2 cellular contexts compared by ENCODE assay signal in the genomic region with DNA sequence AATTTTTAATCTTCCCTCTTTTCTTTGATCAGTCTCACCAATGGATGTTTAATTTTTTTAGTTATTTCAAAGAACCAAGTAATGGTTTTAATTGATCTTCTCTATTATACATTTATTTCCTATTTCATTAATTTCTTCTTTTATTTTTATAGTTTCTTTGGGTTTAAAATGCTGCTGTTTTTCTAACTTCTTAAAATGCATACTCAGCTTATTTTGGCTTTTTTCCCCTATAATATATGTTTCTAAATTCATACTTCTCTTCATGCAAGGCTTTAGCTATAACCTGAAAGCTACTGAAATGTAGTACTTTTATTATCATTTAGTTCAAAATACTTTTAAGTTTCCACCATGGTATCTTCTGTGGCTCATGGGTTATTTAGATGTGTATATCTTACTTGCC.
A peak's percentile ranks its signal among the peaks of the same experiment; 100 is the strongest.
TF ChIP-seq lines count a peak whose summit lies in the region.

No MANE protein-coding gene starts in this region.

TF ChIP-seq in A549, 52 proteins besides CTCF, POLR2A, EP300 and RAD21 (continued from another document):
- TF ChIP-seq CBX2 (IDR thresholded peaks at IDR 0.05; ENCODE audit: borderline replicate concordance, low read depth), result no peak

TF ChIP-seq in IMR-90, 13 proteins besides CTCF, POLR2A, EP300 and RAD21:
- TF ChIP-seq, protein P1, sequence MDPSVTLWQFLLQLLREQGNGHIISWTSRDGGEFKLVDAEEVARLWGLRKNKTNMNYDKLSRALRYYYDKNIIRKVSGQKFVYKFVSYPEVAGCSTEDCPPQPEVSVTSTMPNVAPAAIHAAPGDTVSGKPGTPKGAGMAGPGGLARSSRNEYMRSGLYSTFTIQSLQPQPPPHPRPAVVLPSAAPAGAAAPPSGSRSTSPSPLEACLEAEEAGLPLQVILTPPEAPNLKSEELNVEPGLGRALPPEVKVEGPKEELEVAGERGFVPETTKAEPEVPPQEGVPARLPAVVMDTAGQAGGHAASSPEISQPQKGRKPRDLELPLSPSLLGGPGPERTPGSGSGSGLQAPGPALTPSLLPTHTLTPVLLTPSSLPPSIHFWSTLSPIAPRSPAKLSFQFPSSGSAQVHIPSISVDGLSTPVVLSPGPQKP (IDR thresholded peaks at IDR 0.05; ENCODE audit: borderline replicate concordance, low read depth, low read length), result no peak
- TF ChIP-seq SMC3 (IDR thresholded peaks at IDR 0.05; ENCODE audit: low read depth, low read length) (no peak), MAFK (IDR thresholded peaks at IDR 0.05; ENCODE audit: low read depth, low read length) (peak; percentile 94), MAZ (IDR thresholded peaks at IDR 0.05; ENCODE audit: borderline replicate concordance, low read depth, low read length) (no peak)
